29 cellular contexts compared by ENCODE assay signal in genomic region chr1:98919652-98920051, GRCh38.
"Had no signal": no experiment of that assay in that cellular context is flagged by ENCODE, and none has a peak within 500 bp of the region (broad histone marks: within the 10 kb centered on the region; RNA-seq: fewer than 3 reads in every experiment).

No MANE protein-coding gene starts in this region.

- H3K9me3 Mint-ChIP-seq: activated naive CD4-positive, alpha-beta T cell treated with anti-CD3 and anti-CD28 coated beads for 36 hours; activated T-helper 17 cell treated with anti-CD3 and anti-CD28 coated beads, Interleukin-2, amount 50 U/mL, for 72 hours; WTC11 had no signal

- H3K27me3 Mint-ChIP-seq: activated CD8-positive, alpha-beta memory T cell treated with anti-CD3 and anti-CD28 coated beads, Interleukin-2, amount 10 ng/mL, durations not matched to agents 7 days and 5 days; activated naive CD8-positive, alpha-beta T cell; activated T-helper 17 cell treated with anti-CD3 and anti-CD28 coated beads, Interleukin-2, amount 50 U/mL, for 72 hours; T-helper 17 cell had no signal

- H3K4me1 ChIP-seq: SJCRH30 had no signal

- H3K27me3 ChIP-seq: brain microvascular endothelial cell, cardiac muscle cell, MG63, SJCRH30 had no signal

- H3K4me3 Mint-ChIP-seq: activated CD8-positive, alpha-beta memory T cell treated with anti-CD3 and anti-CD28 coated beads, Interleukin-2, amount 10 ng/mL, durations not matched to agents 7 days and 5 days; activated naive CD4-positive, alpha-beta T cell treated with anti-CD3 and anti-CD28 coated beads for 36 hours; activated naive CD8-positive, alpha-beta T cell; activated T-helper 17 cell treated with anti-CD3 and anti-CD28 coated beads, Interleukin-2, amount 50 U/mL, for 72 hours; T-helper 17 cell; WTC11 had no signal

- ATAC-seq: activated CD8-positive, alpha-beta memory T cell treated with anti-CD3 and anti-CD28 coated beads, Interleukin-2, amount 10 ng/mL, durations not matched to agents 7 days and 5 days; activated T-helper 17 cell treated with anti-CD3 and anti-CD28 coated beads, Interleukin-2, amount 50 U/mL, for 72 hours; Panc1; T-helper 17 cell; WTC11 had no signal

- H3K4me3 ChIP-seq: cardiac muscle cell, MG63, SJCRH30 had no signal

- H3K36me3 ChIP-seq: brain microvascular endothelial cell, cardiac muscle cell, MG63, SJCRH30 had no signal

- H3K9me3 ChIP-seq: MG63, SJCRH30 had no signal

- H3K4me1 Mint-ChIP-seq: activated T-helper 17 cell treated with anti-CD3 and anti-CD28 coated beads, Interleukin-2, amount 50 U/mL, for 72 hours had no signal

- DNase-seq: activated CD4-positive, alpha-beta T cell treated with anti-CD3 and anti-CD28 coated beads for 48 hours; activated CD4-positive, alpha-beta T cell treated with anti-CD3 and anti-CD28 coated beads, Interleukin-2, amount 50 U/mL, for 4 hours; activated CD4-positive, CD25-positive, alpha-beta regulatory T cell treated with anti-CD3 and anti-CD28 coated beads, Interleukin-2, amount 50 U/mL, for 72 hours; activated CD8-positive, alpha-beta memory T cell treated with anti-CD3 and anti-CD28 coated beads, Interleukin-2, amount 10 ng/mL, durations not matched to agents 7 days and 5 days; activated gamma-delta T cell; activated naive CD4-positive, alpha-beta T cell treated with anti-CD3 and anti-CD28 coated beads for 36 hours; activated T-cell treated with anti-CD3 and anti-CD28 coated beads, Interleukin-2, amount 50 U/mL, for 48 hours; amygdala; MV-4-11; NCI-H1092 treated with DMSO at 0.1 percent for 48 hours; NCI-H1417 treated with DMSO at 0.1 percent for 48 hours; NCI-H1694 treated with DMSO at 0.1 percent for 48 hours; NCI-H2029 treated with DMSO at 0.1 percent for 48 hours; NCI-H345; NCI-H510A; NCI-H526 treated with DMSO at 0.1 percent for 48 hours; NCI-H82; Right ventricle myocardium superior; RPMI8226; T-helper 17 cell; T-helper 9 cell had no signal

- H3K36me3 Mint-ChIP-seq: activated CD8-positive, alpha-beta memory T cell treated with anti-CD3 and anti-CD28 coated beads, Interleukin-2, amount 10 ng/mL, durations not matched to agents 7 days and 5 days; activated naive CD8-positive, alpha-beta T cell; WTC11 had no signal

- H3K27ac ChIP-seq: cardiac muscle cell, SJCRH30 had no signal
